8 cellular contexts compared by ENCODE assay signal in the genomic region with DNA sequence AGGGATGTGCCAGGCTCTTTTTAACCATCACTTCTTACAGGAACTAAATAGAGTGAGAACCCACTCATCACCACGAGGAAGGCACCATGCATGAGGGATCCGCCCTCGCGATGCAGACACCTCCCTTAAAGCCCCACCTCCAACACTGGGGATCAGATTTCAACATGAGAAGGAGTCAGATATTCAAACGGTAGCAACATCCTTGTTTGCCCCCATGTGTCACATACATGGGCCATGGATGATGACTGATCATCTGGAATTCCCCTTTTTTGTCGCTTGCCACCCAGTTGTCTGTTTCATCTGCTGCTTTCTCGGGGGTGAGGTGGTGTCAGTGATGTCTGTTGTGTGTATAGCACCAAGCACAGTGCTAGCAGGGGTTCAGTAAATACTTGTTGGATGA. TPM values are rescaled to one million over a fixed set of nuclear protein-coding genes. Genes with fewer than 3 reads are reported as not detected.
DNase-seq lines count a peak whose midpoint lies in the region; ATAC-seq and TF ChIP-seq lines count a peak whose summit lies in the region.

No MANE protein-coding gene starts in this region.

- H3K27me3 ChIP-seq in tibial artery (no peaks in the 10 kb centered on the region), BE2C (no peaks in the 10 kb centered on the region)

- DNase-seq in RPMI7951 (ENCODE audit: low read depth) (peak; percentile 39), tibial artery (no peak), BE2C (no peak), GOT3 (lab: John Stamatoyannopoulos, UW) (no peak)

- peaks cover 0 to 55% (median 36%) of the 10 kb centered on the region in 4 donors for H3K4me1 ChIP-seq in tibial artery
- H3K4me1 ChIP-seq in BE2C, result no peaks in the 10 kb centered on the region

- peaks cover 0 to 7% (median 0%) of the 10 kb centered on the region in 5 experiments for H3K9me3 Mint-ChIP-seq in brain
- H3K9me3 Mint-ChIP-seq in stimulated activated naive CD8-positive, alpha-beta T cell treated with anti-CD3 and anti-CD28 coated beads, Interleukin-15, Interleukin-2, amounts not matched to agents 100 ng/mL and 50 ng/mL, for 24 hours, result no peaks in the 10 kb centered on the region

- ATAC-seq in GM18498 (IDR thresholded peaks at IDR 0.05; ENCODE audit: unreplicated experiment) (peak; percentile 44), HG02588 (IDR thresholded peaks at IDR 0.05; ENCODE audit: unreplicated experiment) (peak; percentile 54)

- H3K27ac Mint-ChIP-seq in brain, result peak overlapping the region in 4 of 5 experiments; percentile 36 to 80 (median 56)
- peak overlapping the region; percentile 93 for H3K27ac Mint-ChIP-seq in stimulated activated naive CD8-positive, alpha-beta T cell treated with anti-CD3 and anti-CD28 coated beads, Interleukin-15, Interleukin-2, amounts not matched to agents 100 ng/mL and 50 ng/mL, for 24 hours

- H3K4me3 ChIP-seq in tibial artery (no peak overlapping the region), BE2C (ENCODE audit: low read depth, low read length) (no peak overlapping the region)

- H3K36me3 Mint-ChIP-seq in brain, result peaks cover 30% of the 10 kb centered on the region
- peaks cover 59% of the 10 kb centered on the region for H3K36me3 Mint-ChIP-seq in stimulated activated naive CD8-positive, alpha-beta T cell treated with anti-CD3 and anti-CD28 coated beads, Interleukin-15, Interleukin-2, amounts not matched to agents 100 ng/mL and 50 ng/mL, for 24 hours (ENCODE audit: low read depth)

- H3K36me3 ChIP-seq in tibial artery (no peaks in the 10 kb centered on the region), BE2C (no peaks in the 10 kb centered on the region)

- peaks cover 83% of the 10 kb centered on the region for H3K4me1 Mint-ChIP-seq in brain
- H3K4me1 Mint-ChIP-seq in stimulated activated naive CD8-positive, alpha-beta T cell treated with anti-CD3 and anti-CD28 coated beads, Interleukin-15, Interleukin-2, amounts not matched to agents 100 ng/mL and 50 ng/mL, for 24 hours (ENCODE audit: low read depth), result peaks cover 98% of the 10 kb centered on the region

- H3K27me3 Mint-ChIP-seq in brain, result no peaks in the 10 kb centered on the region
- H3K27me3 Mint-ChIP-seq in stimulated activated naive CD8-positive, alpha-beta T cell treated with anti-CD3 and anti-CD28 coated beads, Interleukin-15, Interleukin-2, amounts not matched to agents 100 ng/mL and 50 ng/mL, for 24 hours, result no peaks in the 10 kb centered on the region

- TF ChIP-seq CTCF in brain (conservative IDR thresholded peaks at IDR 0.05) (no peak), tibial artery (IDR thresholded peaks at IDR 0.05) (no peak), BE2C (IDR thresholded peaks at IDR 0.05; ENCODE audit: low read depth, low read length) (no peak)

- H3K9me3 ChIP-seq in tibial artery, result no peaks in the 10 kb centered on the region
- H3K9me3 ChIP-seq in BE2C, result no peaks in the 10 kb centered on the region

- no peak overlapping the region for H3K4me3 Mint-ChIP-seq in brain
- H3K4me3 Mint-ChIP-seq in stimulated activated naive CD8-positive, alpha-beta T cell treated with anti-CD3 and anti-CD28 coated beads, Interleukin-15, Interleukin-2, amounts not matched to agents 100 ng/mL and 50 ng/mL, for 24 hours, result peak overlapping the region; percentile 29

- intact Hi-C loops in tibial artery (cut with DNase I; ENCODE audit: low total_unique reads), result no loop called here

- no peak overlapping the region for H3K27ac ChIP-seq in tibial artery

RNA-seq across cellular contexts. Expression of a gene that starts 57.9 kb away (rescaled TPM):
- total RNA-seq in RPMI7951 (2014; rRNA removed; shearing (Covaris generic)), result 32.4 and 34.5 TPM in 2 replicates
- 52.0 TPM for polyA plus RNA-seq in brain (ENCODE audit: insufficient read depth, low read depth, low replicate concordance)
- 25.0 TPM for polyA plus RNA-seq in BE2C (2012; ENCODE audit: insufficient read depth, insufficient read length, low read depth)
